10 cellular contexts compared by ENCODE assay signal in genomic region chr18:75226301-75226955, GRCh38. TPM values are rescaled to one million over a fixed set of nuclear protein-coding genes. Genes with fewer than 3 reads are reported as not detected.
DNase-seq lines count a peak whose midpoint lies in the region; ATAC-seq, FAIRE-seq and TF ChIP-seq lines count a peak whose summit lies in the region.
"Had no signal": no experiment of that assay in that cellular context is flagged by ENCODE, and none has a peak within 500 bp of the region (broad histone marks: within the 10 kb centered on the region; RNA-seq: fewer than 3 reads in every experiment).

No MANE protein-coding gene starts in this region.

- peak; percentile 40 for DNase-seq in GM23248
- DNase-seq in body of pancreas: no peak
- peak; percentile 52 for DNase-seq in kidney tubule cell (ENCODE audit: low spot score)
- peak; percentile 66 for DNase-seq in small intestine
- DNase-seq in HUDEP-2 (lab: John Stamatoyannopoulos, UW; ENCODE audit: unreplicated experiment in 76 of 76): no peak
- no peak for DNase-seq in stimulated activated CD4-positive, alpha-beta T cell treated with anti-CD3 and anti-CD28 coated beads, Interleukin-2, amount 100 ng/mL, for 48 hours
- DNase-seq in stimulated activated effector memory CD8-positive, alpha-beta T cell treated with anti-CD3 and anti-CD28 coated beads, Interleukin-12 subunit alpha, Interleukin-12 subunit beta, amount 100 ng/mL, for 72 hours (ENCODE audit: low spot score in 2 of 2): no peak
- no peak for DNase-seq in T-helper 2 cell treated with Interferon-gamma antibody and Interleukin-4, amounts not matched to agents 5 μg/mL and 100 μg/mL, for 36 hours (ENCODE audit: low spot score)
- DNase-seq: occipital lobe, substantia nigra had no signal

- no peaks in the 10 kb centered on the region for H3K27me3 Mint-ChIP-seq in T-helper 2 cell treated with Interferon-gamma antibody and Interleukin-4, amounts not matched to agents 5 μg/mL and 100 μg/mL, for 36 hours (ENCODE audit: low read depth)

- H3K4me1 ChIP-seq in GM23248 (ENCODE audit: insufficient read depth) (peaks cover 20% of the 10 kb centered on the region), body of pancreas (peaks cover 28% of the 10 kb centered on the region), small intestine (ENCODE audit: control insufficient read depth in 2 of 2, insufficient read depth in 1 of 2, low read depth in 1 of 2, low read length in 1 of 2) (peaks cover 9 to 37% of the 10 kb centered on the region in 2 donors)

- H3K9me3 ChIP-seq in GM23248 (ENCODE audit: low read depth): no peaks in the 10 kb centered on the region
- H3K9me3 ChIP-seq in body of pancreas: no peaks in the 10 kb centered on the region
- no peaks in the 10 kb centered on the region for H3K9me3 ChIP-seq in small intestine (ENCODE audit: control insufficient read depth, low read depth)

- no peak for FAIRE-seq in small intestine (lab: Jason Lieb, UNC)

- intact Hi-C loops in body of pancreas (cut with DNase I): no loop called here

- H3K4me3 Mint-ChIP-seq in stimulated activated effector memory CD8-positive, alpha-beta T cell treated with anti-CD3 and anti-CD28 coated beads, Interleukin-12 subunit alpha, Interleukin-12 subunit beta, amount 100 ng/mL, for 72 hours: no peak overlapping the region
- H3K4me3 Mint-ChIP-seq in T-helper 2 cell treated with Interferon-gamma antibody and Interleukin-4, amounts not matched to agents 5 μg/mL and 100 μg/mL, for 36 hours: no peak overlapping the region

- H3K27ac ChIP-seq in GM23248 (no peak overlapping the region), body of pancreas (peak overlapping the region in 3 of 4 donors; percentile 7 to 28 (median 22)), small intestine (ENCODE audit: low read depth in 1 of 2, low read length in 1 of 2) (peak overlapping the region; percentile 49 to 77)

- H3K9me3 Mint-ChIP-seq in stimulated activated effector memory CD8-positive, alpha-beta T cell treated with anti-CD3 and anti-CD28 coated beads, Interleukin-12 subunit alpha, Interleukin-12 subunit beta, amount 100 ng/mL, for 72 hours: no peaks in the 10 kb centered on the region
- H3K9me3 Mint-ChIP-seq in T-helper 2 cell treated with Interferon-gamma antibody and Interleukin-4, amounts not matched to agents 5 μg/mL and 100 μg/mL, for 36 hours: no peaks in the 10 kb centered on the region

- peak overlapping the region; percentile 24 for H3K9ac ChIP-seq in GM23248

- H3K36me3 ChIP-seq in GM23248 (ENCODE audit: low read depth) (no peaks in the 10 kb centered on the region), body of pancreas (replicated peaks in 1 of 2; ENCODE audit: insufficient read depth in 1 of 2, low read depth in 2 of 2) (no peaks in the 10 kb centered on the region), small intestine (ENCODE audit: control insufficient read depth in 2 of 2, insufficient read depth in 2 of 2, low read length in 2 of 2) (no peaks in the 10 kb centered on the region)

- H3K27ac Mint-ChIP-seq in stimulated activated effector memory CD8-positive, alpha-beta T cell treated with anti-CD3 and anti-CD28 coated beads, Interleukin-12 subunit alpha, Interleukin-12 subunit beta, amount 100 ng/mL, for 72 hours: no peak overlapping the region
- no peak overlapping the region for H3K27ac Mint-ChIP-seq in T-helper 2 cell treated with Interferon-gamma antibody and Interleukin-4, amounts not matched to agents 5 μg/mL and 100 μg/mL, for 36 hours

- TF ChIP-seq POLR2A in body of pancreas (IDR thresholded peaks at IDR 0.05): no peak

- peaks cover 78% of the 10 kb centered on the region for H3K79me2 ChIP-seq in GM23248 (ENCODE audit: insufficient read depth)

- in situ Hi-C loops in GM23248 (cut with MboI): no loop called here

- WGBS in GM23248 (ENCODE audit: low coverage in 1 of 2, low lambda C conversion rate in 2 of 2, missing lambda C conversion rate in 2 of 2), 2 experiments: 8 to 10% methylated on average over 11 of the region's 11 CpGs
- 13 to 14% methylated on average over 11 of the region's 11 CpGs for WGBS in body of pancreas, 2 donors
- 9 to 29% (median 24%) methylated on average over 11 of the region's 11 CpGs for WGBS in small intestine, 3 donors

- peak overlapping the region; percentile 82 for H3K4me2 ChIP-seq in GM23248 (ENCODE audit: unreplicated experiment)

- peak overlapping the region; percentile 59 for H3K4me3 ChIP-seq in GM23248
- H3K4me3 ChIP-seq in body of pancreas: no peak overlapping the region
- H3K4me3 ChIP-seq in small intestine (ENCODE audit: low read depth in 1 of 2, low read length in 2 of 2): peak overlapping the region in 1 of 2 donors; percentile 49

- H2AFZ ChIP-seq in GM23248: peak overlapping the region; percentile 65

- H3K27me3 ChIP-seq in GM23248 (replicated peaks; ENCODE audit: insufficient read depth): no peaks in the 10 kb centered on the region
- no peaks in the 10 kb centered on the region for H3K27me3 ChIP-seq in body of pancreas
- H3K27me3 ChIP-seq in small intestine (ENCODE audit: control insufficient read depth in 2 of 2, insufficient read depth in 2 of 2, low read length in 2 of 2): no peaks in the 10 kb centered on the region

- peak; percentile 22 for ATAC-seq in body of pancreas
- no peak for ATAC-seq in stimulated activated effector memory CD8-positive, alpha-beta T cell treated with anti-CD3 and anti-CD28 coated beads, Interleukin-12 subunit alpha, Interleukin-12 subunit beta, amount 100 ng/mL, for 72 hours

- no peak for TF ChIP-seq CTCF in body of pancreas (IDR thresholded peaks at IDR 0.05)

- H3F3A ChIP-seq in GM23248 (ENCODE audit: insufficient read depth): no peaks in the 10 kb centered on the region

- peaks cover 8% of the 10 kb centered on the region for H3K36me3 Mint-ChIP-seq in stimulated activated effector memory CD8-positive, alpha-beta T cell treated with anti-CD3 and anti-CD28 coated beads, Interleukin-12 subunit alpha, Interleukin-12 subunit beta, amount 100 ng/mL, for 72 hours
- H3K36me3 Mint-ChIP-seq in T-helper 2 cell treated with Interferon-gamma antibody and Interleukin-4, amounts not matched to agents 5 μg/mL and 100 μg/mL, for 36 hours (ENCODE audit: low read depth): peaks cover 4% of the 10 kb centered on the region

- H3K4me1 Mint-ChIP-seq in stimulated activated effector memory CD8-positive, alpha-beta T cell treated with anti-CD3 and anti-CD28 coated beads, Interleukin-12 subunit alpha, Interleukin-12 subunit beta, amount 100 ng/mL, for 72 hours: peaks cover 60% of the 10 kb centered on the region
- peaks cover 14% of the 10 kb centered on the region for H3K4me1 Mint-ChIP-seq in T-helper 2 cell treated with Interferon-gamma antibody and Interleukin-4, amounts not matched to agents 5 μg/mL and 100 μg/mL, for 36 hours (ENCODE audit: low read depth)

- H3K9me2 ChIP-seq in GM23248 (ENCODE audit: insufficient read depth): no peaks in the 10 kb centered on the region

- H4K20me1 ChIP-seq in GM23248 (ENCODE audit: insufficient read depth): no peaks in the 10 kb centered on the region

RNA-seq across cellular contexts. Expression of gene TSHZ1, which starts 15.8 kb away (rescaled TPM):
- total RNA-seq in GM23248 (2014; rRNA removed; shearing (Covaris generic)): 4.4 and 5.9 TPM in 2 replicates
- 2.2 and 2.4 TPM in 2 replicates for polyA plus RNA-seq in GM23248 (2016; fragmentation: Nextera tagmentation; extraction: Ambion mirVana)
- 10 to 100 TPM in 1 of 2 donors, 1 to 10 TPM in 1; 8.3 to 11.2 TPM for total RNA-seq in body of pancreas
- polyA plus RNA-seq in small intestine: 10 to 100 TPM in 1 of 3 donors, 1 to 10 TPM in 2; 7.3 to 13.0 (median 7.6) TPM

RNA-seq across cellular contexts. Expression of gene PTGR3, which starts 17.5 kb away (rescaled TPM):
- total RNA-seq in GM23248 (2014; rRNA removed; shearing (Covaris generic)): 8.1 and 21.3 TPM in 2 replicates
- polyA plus RNA-seq in GM23248 (2016; fragmentation: Nextera tagmentation; extraction: Ambion mirVana) (8.8 and 10.2 TPM in 2 replicates), small intestine (10 to 100 TPM; 11.6 to 23.3 (median 21.0) TPM)
- 10 to 100 TPM in 1 of 2 donors, 1 to 10 TPM in 1; 8.9 to 26.5 TPM for total RNA-seq in body of pancreas

Comparison
In these comparisons a context has a peak if more than half of its experiments do, and no peak if none do; other contexts are left out.
1. DNase-seq: peak in GM23248 (single experiment), kidney tubule cell (single experiment) and small intestine (single experiment); none in body of pancreas (0 of 4), HUDEP-2 (0 of 76), stimulated activated CD4-positive, alpha-beta T cell treated with anti-CD3 and anti-CD28 coated beads, Interleukin-2, amount 100 ng/mL, for 48 hours (0 of 2), stimulated activated effector memory CD8-positive, alpha-beta T cell treated with anti-CD3 and anti-CD28 coated beads, Interleukin-12 subunit alpha, Interleukin-12 subunit beta, amount 100 ng/mL, for 72 hours (0 of 2) and T-helper 2 cell treated with Interferon-gamma antibody and Interleukin-4, amounts not matched to agents 5 μg/mL and 100 μg/mL, for 36 hours (single experiment).